ENCODE assay signal across 8 cellular contexts in genomic region chr19:3572855-3573161, GRCh38. TPM values are rescaled to one million over a fixed set of nuclear protein-coding genes. Genes with fewer than 3 reads are reported as not detected.
DNase-seq lines count a peak whose midpoint lies in the region; ATAC-seq and TF ChIP-seq lines count a peak whose summit lies in the region.

Gene HMG20B (plus strand): TSS chr19:3572944. CDS start chr19:3573310, 366 bp downstream.

- no peaks in the 10 kb centered on the region for H3K9me3 ChIP-seq in DND-41 (ENCODE audit: insufficient read depth, low read length, severe bottlenecking)
- H3K9me3 ChIP-seq in Panc1 (ENCODE audit: control insufficient read depth, insufficient read depth, low read depth, low read length): no peaks in the 10 kb centered on the region
- H3K9me3 ChIP-seq in esophagus (ENCODE audit: control insufficient read depth in 2 of 2, insufficient read depth in 1 of 2, low read depth in 1 of 2, low read length in 1 of 2): peaks cover 0 to 3% of the 10 kb centered on the region in 2 donors

- 1 to 2% methylated on average over 20 to 30 of the region's 30 CpGs for WGBS in esophagus, 2 donors

- TF ChIP-seq CTCF in DND-41 (IDR thresholded peaks at IDR 0.05; ENCODE audit: borderline replicate concordance, extremely low read depth, low read length, poor library complexity, severe bottlenecking) (no peak), Panc1 (IDR thresholded peaks at IDR 0.05) (no peak), neural crest cell (conservative IDR thresholded peaks at IDR 0.05) (no peak)

- H3K4me1 ChIP-seq in DND-41 (ENCODE audit: insufficient read depth, low read length) (peaks cover 16% of the 10 kb centered on the region), Panc1 (ENCODE audit: control insufficient read depth, insufficient read depth, low read length) (peaks cover 4% of the 10 kb centered on the region; the same call in 1 of the 2 replicates), esophagus (ENCODE audit: control insufficient read depth in 2 of 2, insufficient read depth in 2 of 2, low read length in 1 of 2) (peaks cover 3 to 22% of the 10 kb centered on the region in 2 donors)

- peak within 1 kb of the TSS; percentile 75 for H3K9ac ChIP-seq in DND-41 (ENCODE audit: low read depth, low read length)

- H3K27ac Mint-ChIP-seq in neural crest cell (ENCODE audit: unreplicated experiment): no peak within 1 kb of the TSS

- POLR2A ChIA-PET in Panc1 (lab: Charles Lee): no interaction called here

- CTCF ChIA-PET in Panc1 (lab: Charles Lee): no interaction called here

- peaks cover 10% of the 10 kb centered on the region for H3K36me3 Mint-ChIP-seq in neural crest cell (ENCODE audit: low read depth)

- no peak for TF ChIP-seq POLR2A in erythroblast (IDR thresholded peaks at IDR 0.05; ENCODE audit: low read length)

- peak within 1 kb of the TSS; percentile 79 for H3K27ac ChIP-seq in DND-41 (ENCODE audit: low read length)
- H3K27ac ChIP-seq in Panc1 (ENCODE audit: low read length): peak within 1 kb of the TSS; percentile 78
- peak within 1 kb of the TSS; percentile 62 to 72 for H3K27ac ChIP-seq in esophagus (ENCODE audit: low read depth in 2 of 2, low read length in 1 of 2)

- in situ Hi-C loops in Panc1 (cut with HindIII; ENCODE audit: low pct_unique_long_range_greater_than_20kb, low sequenced_read_pairs): no loop called here

- intact Hi-C loops in Panc1 (cut with micrococcal nuclease; ENCODE audit: unreplicated experiment): no loop called here

- H3K27me3 ChIP-seq in DND-41 (ENCODE audit: insufficient read depth, low read length, poor library complexity) (no peaks in the 10 kb centered on the region), Panc1 (ENCODE audit: control insufficient read depth, insufficient read depth, low read length) (no peaks in the 10 kb centered on the region), esophagus (ENCODE audit: control insufficient read depth in 1 of 2, insufficient read depth in 2 of 2, low read length in 2 of 2) (no peaks in the 10 kb centered on the region)

- peak within 1 kb of the TSS; percentile 95 for H3K4me3 Mint-ChIP-seq in neural crest cell

- no TSS peak for BruUV-seq in Panc1 (replicated peaks; lab: Mats Ljungman, UMichigan)

- H3K27me3 Mint-ChIP-seq in neural crest cell (ENCODE audit: low read depth): peaks cover 21% of the 10 kb centered on the region

- peaks cover 9% of the 10 kb centered on the region for H3K79me2 ChIP-seq in DND-41 (ENCODE audit: insufficient read depth, low read length)

- ATAC-seq in DND-41 (ENCODE audit: insufficient read depth, low read depth): peak; percentile 3; the same call in 1 of the 3 replicates
- no peak for ATAC-seq in Panc1

- H3K4me3 ChIP-seq in DND-41 (ENCODE audit: low read depth in 1 of 2, low read length in 2 of 2) (peak within 1 kb of the TSS; percentile 76 to 93), Panc1 (ENCODE audit: low read depth in 2 of 2, low read length in 2 of 2) (peak within 1 kb of the TSS; percentile 74 to 82), esophagus (ENCODE audit: low read depth in 1 of 2, low read length in 2 of 2) (peak within 1 kb of the TSS; percentile 59 to 66)

- H3K36me3 ChIP-seq in DND-41 (ENCODE audit: insufficient read depth, low read length): peaks cover 27% of the 10 kb centered on the region
- peaks cover 4% of the 10 kb centered on the region; the same call in 1 of the 2 replicates for H3K36me3 ChIP-seq in Panc1 (ENCODE audit: control insufficient read depth, insufficient read depth, low read length)
- peaks cover 0 to 4% of the 10 kb centered on the region in 2 donors for H3K36me3 ChIP-seq in esophagus (ENCODE audit: control insufficient read depth in 2 of 2, insufficient read depth in 2 of 2, low read length in 1 of 2)

- H4K20me1 ChIP-seq in DND-41 (ENCODE audit: insufficient read depth, low read length): 0 out of 2 replicates have a peak, but pooled peaks cover 5% of the 10 kb centered on the region

- no peaks in the 10 kb centered on the region for H3K9me3 Mint-ChIP-seq in neural crest cell

- peak within 1 kb of the TSS; percentile 95 for H3K4me2 ChIP-seq in DND-41 (ENCODE audit: insufficient read depth, low read length)

- DNase-seq in DND-41 (no peak), Panc1 (ENCODE audit: low read depth, low spot score) (no peak), neural crest cell (ENCODE audit: low read depth, low spot score) (no peak), NCI-H187 treated with DMSO at 0.1 percent for 48 hours (lab: John Stamatoyannopoulos, UW) (no peak), NCI-H1092 (lab: John Stamatoyannopoulos, UW) (no peak), SW 1271 (lab: John Stamatoyannopoulos, UW) (no peak), erythroblast (lab: John Stamatoyannopoulos, UW) (no peak)

- peak within 1 kb of the TSS; percentile 95 for H2AFZ ChIP-seq in DND-41 (ENCODE audit: low read depth, low read length)

- H3K4me1 Mint-ChIP-seq in neural crest cell: peaks cover 41% of the 10 kb centered on the region

RNA-seq across cellular contexts. Expression of gene HMG20B, which starts in this region (rescaled TPM):
- 74.7 TPM for total RNA-seq in Panc1 (2021; ENCODE audit: unreplicated experiment)
- polyA plus RNA-seq in Panc1 (2012; ENCODE audit: insufficient read length): 113 TPM
- 10 to 100 TPM; 62.1 to 68.4 TPM for polyA plus RNA-seq in esophagus
- 76.2 and 79.6 TPM in 2 replicates for total RNA-seq in neural crest cell
